In the genomic region with DNA sequence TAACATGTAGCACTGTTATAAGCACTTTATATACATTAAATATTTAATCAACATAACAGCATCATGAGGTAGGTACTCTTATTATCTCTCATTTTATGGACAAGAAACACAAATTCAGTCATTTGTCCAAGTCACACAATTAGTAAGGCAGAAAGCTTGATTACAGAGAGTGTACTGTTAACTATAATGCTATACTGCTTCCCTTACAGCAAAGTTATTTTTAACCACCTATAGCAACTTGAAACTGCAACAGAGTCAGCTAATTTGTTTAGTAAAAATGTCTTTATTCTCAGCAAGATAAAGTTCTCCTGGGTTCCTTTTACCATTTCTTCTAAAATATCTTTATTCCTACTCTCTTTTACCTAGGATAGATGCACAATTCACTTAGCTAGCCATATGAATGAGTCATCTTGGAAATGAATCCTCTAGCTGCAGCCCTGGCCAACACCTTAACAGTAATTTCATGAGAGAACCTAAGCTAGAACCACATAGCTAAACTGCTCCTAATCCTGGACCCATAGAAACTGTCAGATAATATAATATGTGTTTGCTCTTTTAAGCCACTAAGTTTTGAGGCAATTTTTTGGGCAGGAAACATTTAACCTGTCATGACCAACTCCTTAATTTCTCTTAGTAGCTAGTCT, we compare ENCODE assay signal across 14 cellular contexts.
DNase-seq lines count a peak whose midpoint lies in the region; ATAC-seq, FAIRE-seq and TF ChIP-seq lines count a peak whose summit lies in the region.
"Had no signal": no experiment of that assay in that cellular context is flagged by ENCODE, and none has a peak within 500 bp of the region (broad histone marks: within the 10 kb centered on the region; RNA-seq: fewer than 3 reads in every experiment).

No MANE protein-coding gene starts in this region.

- no peak overlapping the region for H4K8ac ChIP-seq in IMR-90 (ENCODE audit: low read depth in 2 of 2, low read length in 2 of 2)

- no peak overlapping the region for H3K4ac ChIP-seq in IMR-90 (ENCODE audit: low read depth, low read length)

- H3K18ac ChIP-seq in IMR-90 (ENCODE audit: low read depth, low read length), result no peak overlapping the region

- dilution Hi-C loops in IMR-90 (cut with HindIII; ENCODE audit: low sequenced_read_pairs, unreplicated experiment) (no loop called here), keratinocyte (cut with MboI; ENCODE audit: extremely low pct_ligation_motif_present, low sequenced_read_pairs) (no loop called here)

- FAIRE-seq in keratinocyte (lab: Jason Lieb, UNC), result peak; percentile 53
- FAIRE-seq: TTC549 had no signal

- H3K9me1 ChIP-seq in IMR-90 (ENCODE audit: insufficient read depth, low read length) (peaks cover 3% of the 10 kb centered on the region; the same call in 1 of the 2 replicates), keratinocyte (ENCODE audit: control insufficient read depth, extremely low read depth, insufficient read depth, low read length) (no peaks in the 10 kb centered on the region)

- H4K20me1 ChIP-seq in IMR-90 (ENCODE audit: insufficient read depth, low read length), result no peaks in the 10 kb centered on the region
- H4K20me1 ChIP-seq in keratinocyte (ENCODE audit: control insufficient read depth, extremely low read depth, insufficient read depth, low read length), result no peaks in the 10 kb centered on the region

- CTCF ChIA-PET in HEK293 (lab: Yijun Ruan, JAX), result interaction anchor here (0.6 to 0.7 kb wide), 2 partner anchors 19 to 318 kb away, joined by 3 read pairs; no protein-coding TSS in a partner anchor
- CTCF ChIA-PET in IMR-90 (lab: Yijun Ruan, JAX), result interaction anchor here (1.0 kb wide), 1 partner anchor 16 kb away, joined by 5 read pairs; no protein-coding TSS in a partner anchor

- no peak overlapping the region for H2AK5ac ChIP-seq in IMR-90 (ENCODE audit: low read depth, low read length)

- TF ChIP-seq POLR2A in IMR-90 (IDR thresholded peaks at IDR 0.05; ENCODE audit: low read depth, low read length), result no peak

- no peaks in the 10 kb centered on the region for H3K27me3 ChIP-seq in IMR-90 (ENCODE audit: control insufficient read depth, insufficient read depth, low read length)
- H3K27me3 ChIP-seq in keratinocyte (ENCODE audit: control insufficient read depth, extremely low read depth, insufficient read depth, low read length), result no peaks in the 10 kb centered on the region

- H3K79me2 ChIP-seq in keratinocyte (ENCODE audit: control insufficient read depth, insufficient read depth, low read length), result no peaks in the 10 kb centered on the region

- H3K27ac ChIP-seq in HEK293 (ENCODE audit: extremely low read depth, low read depth, low read length) (no peak overlapping the region), IMR-90 (ENCODE audit: insufficient read depth, low read length) (no peak overlapping the region), keratinocyte (ENCODE audit: control insufficient read depth, insufficient read depth, low read length) (no peak overlapping the region)

- peaks cover 10% of the 10 kb centered on the region for H3K4me1 ChIP-seq in HEK293 (ENCODE audit: control insufficient read depth, insufficient read depth, low read length)
- peaks cover 4% of the 10 kb centered on the region for H3K4me1 ChIP-seq in IMR-90 (ENCODE audit: control insufficient read depth, insufficient read depth, low read length)
- no peaks in the 10 kb centered on the region for H3K4me1 ChIP-seq in keratinocyte (ENCODE audit: control insufficient read depth, extremely low read depth, insufficient read depth, low read length)

- BruUV-seq in IMR-90 (replicated peaks; lab: Mats Ljungman, UMichigan), result no TSS peak

- H2AFZ ChIP-seq in IMR-90 (replicated peaks; ENCODE audit: low read length, poor library complexity) (no peak overlapping the region), keratinocyte (ENCODE audit: control insufficient read depth, low read length) (no peak overlapping the region)

- no peak overlapping the region for H4K5ac ChIP-seq in IMR-90 (ENCODE audit: low read depth, low read length)

- no peak overlapping the region for H2BK20ac ChIP-seq in IMR-90 (ENCODE audit: low read depth, low read length)

- TF ChIP-seq CTCF in HEK293 (tag by site-specific recombination; IDR thresholded peaks at IDR 0.05) (no peak), IMR-90 (conservative IDR thresholded peaks at IDR 0.05; ENCODE audit: low read depth, low read length) (no peak), keratinocyte (optimal IDR thresholded peaks at IDR 0.05 in 1 of 3, IDR thresholded peaks at IDR 0.05 in 1 of 3, conservative IDR thresholded peaks at IDR 0.05 in 1 of 3; ENCODE audit: extremely low read depth in 1 of 3, insufficient read depth in 2 of 3, low read length in 3 of 3) (no peak)

- POLR2A ChIA-PET in HEK293 (lab: Yijun Ruan, JAX), result no interaction called here
- POLR2A ChIA-PET in IMR-90 (lab: Charles Lee; ENCODE audit: unreplicated experiment), result interaction anchor here (0.6 kb wide), 1 partner anchor 271 kb away, joined by 3 read pairs; no protein-coding TSS in a partner anchor

- peak; percentile 52 for DNase-seq in IMR-90
- no peak for DNase-seq in keratinocyte (ENCODE audit: low read depth, low spot score)
- no peak for DNase-seq in DMS153 (lab: John Stamatoyannopoulos, UW)
- no peak for DNase-seq in central memory CD4-positive, alpha-beta T cell
- DNase-seq in activated CD8-positive, alpha-beta memory T cell treated with anti-CD3 and anti-CD28 coated beads, Interleukin-2, amount 50 U/mL, for 4 hours, result no peak
- no peak for DNase-seq in GDM1 (lab: John Stamatoyannopoulos, UW)
- DNase-seq: activated T-cell treated with anti-CD3 and anti-CD28 coated beads, Interleukin-2, amount 50 U/mL, for 4 hours; head of caudate nucleus; NCI-H146; OCI-M1; stimulated activated naive CD8-positive, alpha-beta T cell treated with anti-CD3 and anti-CD28 coated beads, Interleukin-15, amount 100 ng/mL, for 72 hours had no signal

- no peak overlapping the region for H4K91ac ChIP-seq in IMR-90 (ENCODE audit: insufficient read depth, low read depth, low read length)

- in situ Hi-C loops in IMR-90 (cut with MboI; ENCODE audit: low sequenced_read_pairs), result no loop called here

- H3K4me3 ChIP-seq in HEK293 (ENCODE audit: low read depth, low read length), result no peak overlapping the region
- no peak overlapping the region for H3K4me3 ChIP-seq in IMR-90 (ENCODE audit: insufficient read depth, low read depth, low read length)
- H3K4me3 ChIP-seq in keratinocyte (ENCODE audit: control insufficient read depth in 2 of 3, extremely low read depth in 1 of 3, insufficient read depth in 2 of 3, low read depth in 1 of 3, low read length in 3 of 3), result no peak overlapping the region

- no peak overlapping the region for H3K4me2 ChIP-seq in IMR-90 (ENCODE audit: low read depth, low read length)
- H3K4me2 ChIP-seq in keratinocyte (ENCODE audit: control insufficient read depth, extremely low read depth, insufficient read depth, low read depth, low read length), result no peak overlapping the region

- peaks cover 7 to 17% of the 10 kb centered on the region in 2 experiments; a peak in 2 of 3 replicates for H3K36me3 ChIP-seq in HEK293 (ENCODE audit: control insufficient read depth in 2 of 2, insufficient read depth in 1 of 2, low read length in 2 of 2)
- peaks cover 14% of the 10 kb centered on the region for H3K36me3 ChIP-seq in IMR-90 (ENCODE audit: control insufficient read depth, insufficient read depth, low read length)
- H3K36me3 ChIP-seq in keratinocyte (ENCODE audit: control insufficient read depth in 2 of 2, extremely low read depth in 1 of 2, insufficient read depth in 2 of 2, low read length in 2 of 2), result peaks cover 0 to 2% of the 10 kb centered on the region in 2 experiments

- H3K56ac ChIP-seq in IMR-90 (ENCODE audit: extremely low read depth, insufficient read depth, low read length), result no peak overlapping the region

- no peak overlapping the region for H3K23ac ChIP-seq in IMR-90 (ENCODE audit: low read depth, low read length)

- TF ChIP-seq RAD21 in IMR-90 (IDR thresholded peaks at IDR 0.05; ENCODE audit: low read length), result no peak

- H2BK5ac ChIP-seq in IMR-90 (ENCODE audit: low read depth, low read length, poor library complexity, severe bottlenecking), result no peak overlapping the region

- H3K14ac ChIP-seq in IMR-90 (replicated peaks; ENCODE audit: low read depth, low read length), result no peak overlapping the region

- H3K9ac ChIP-seq in IMR-90 (ENCODE audit: low read depth, low read length) (no peak overlapping the region), keratinocyte (ENCODE audit: control insufficient read depth, extremely low read depth, insufficient read depth, low read length) (no peak overlapping the region)

- H3K9me3 ChIP-seq in HEK293 (ENCODE audit: control insufficient read depth, insufficient read depth, low read depth, low read length) (no peaks in the 10 kb centered on the region), IMR-90 (ENCODE audit: control insufficient read depth, insufficient read depth, low read length) (no peaks in the 10 kb centered on the region), keratinocyte (ENCODE audit: control insufficient read depth, low read depth, low read length) (no peaks in the 10 kb centered on the region)

- H2AK9ac ChIP-seq in IMR-90 (replicated peaks; ENCODE audit: low read depth, low read length, poor library complexity), result no peak overlapping the region

- H2BK15ac ChIP-seq in IMR-90 (ENCODE audit: low read depth, low read length), result no peak overlapping the region

- ATAC-seq in GM18519 (IDR thresholded peaks at IDR 0.05; ENCODE audit: low FRiP score, unreplicated experiment) (peak; percentile 56), IMR-90 (ENCODE audit: low read depth) (peak; percentile 56; the same call in 1 of the 2 replicates)
- ATAC-seq: activated T-cell treated with anti-CD3 and anti-CD28 coated beads, Interleukin-2, amount 50 U/mL, for 4 hours; stimulated activated naive CD8-positive, alpha-beta T cell treated with anti-CD3 and anti-CD28 coated beads, Interleukin-15, amount 100 ng/mL, for 72 hours had no signal

- intact Hi-C loops in IMR-90 (cut with micrococcal nuclease), result loop anchor here (5.0 kb wide), 1 partner anchor 91 kb away; a partner anchor contains a TSS

- no peaks in the 10 kb centered on the region; a peak in 1 of 4 replicates for H3K79me1 ChIP-seq in IMR-90 (ENCODE audit: low read depth in 1 of 2, low read length in 2 of 2)

- no peak overlapping the region for H2BK120ac ChIP-seq in IMR-90 (ENCODE audit: low read depth, low read length)

TF ChIP-seq in HEK293, 187 proteins besides CTCF, POLR2A, EP300 and RAD21:
- TF ChIP-seq REPIN1 (tag by site-specific recombination; IDR thresholded peaks at IDR 0.05; ENCODE audit: low read depth), result no peak
- TF ChIP-seq ZBTB17 (tag by site-specific recombination; IDR thresholded peaks at IDR 0.05), result 0 out of 2 replicates have a peak, but pooled peaks have one; percentile 9

TF ChIP-seq in IMR-90, 13 proteins besides CTCF, POLR2A, EP300 and RAD21:
- peak; percentile 21; the same call in 1 of the 2 replicates for TF ChIP-seq FOS (IDR thresholded peaks at IDR 0.05; ENCODE audit: low read depth, low read length)
- TF ChIP-seq, protein P1, sequence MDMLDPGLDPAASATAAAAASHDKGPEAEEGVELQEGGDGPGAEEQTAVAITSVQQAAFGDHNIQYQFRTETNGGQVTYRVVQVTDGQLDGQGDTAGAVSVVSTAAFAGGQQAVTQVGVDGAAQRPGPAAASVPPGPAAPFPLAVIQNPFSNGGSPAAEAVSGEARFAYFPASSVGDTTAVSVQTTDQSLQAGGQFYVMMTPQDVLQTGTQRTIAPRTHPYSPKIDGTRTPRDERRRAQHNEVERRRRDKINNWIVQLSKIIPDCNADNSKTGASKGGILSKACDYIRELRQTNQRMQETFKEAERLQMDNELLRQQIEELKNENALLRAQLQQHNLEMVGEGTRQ (IDR thresholded peaks at IDR 0.05; ENCODE audit: low read depth, low read length), result no peak
TF ChIP-seq in IMR-90: peak in this region for 1.
